In genomic region chr12:44158746-44159145, GRCh38 we compare ENCODE assay signal across 27 cellular contexts.
"Had no signal": no experiment of that assay in that cellular context is flagged by ENCODE, and none has a peak within 500 bp of the region (broad histone marks: within the 10 kb centered on the region; RNA-seq: fewer than 3 reads in every experiment).

No MANE protein-coding gene starts in this region.

- H3K36me3 ChIP-seq: SJCRH30 had no signal

- H3K9me3 Mint-ChIP-seq: activated CD4-positive, alpha-beta memory T cell treated with anti-CD3 and anti-CD28 coated beads, Interleukin-2, amount 10 ng/mL, durations not matched to agents 7 days and 5 days; activated naive CD4-positive, alpha-beta T cell treated with anti-CD3 and anti-CD28 coated beads, Interleukin-2, amount 10 ng/mL, durations not matched to agents 7 days and 5 days; activated naive CD8-positive, alpha-beta T cell treated with anti-CD3 and anti-CD28 coated beads for 36 hours; activated T-helper 17 cell treated with anti-CD3 and anti-CD28 coated beads, Interleukin-2, amount 50 U/mL, for 72 hours had no signal

- H3K36me3 Mint-ChIP-seq: activated naive CD4-positive, alpha-beta T cell treated with anti-CD3 and anti-CD28 coated beads, Interleukin-2, amount 10 ng/mL, durations not matched to agents 7 days and 5 days; activated naive CD8-positive, alpha-beta T cell treated with anti-CD3 and anti-CD28 coated beads for 36 hours had no signal

- H3K9ac ChIP-seq: SK-N-SH had no signal

- DNase-seq: activated CD4-positive, alpha-beta memory T cell treated with anti-CD3 and anti-CD28 coated beads, Interleukin-2, amount 10 ng/mL, durations not matched to agents 7 days and 5 days; activated CD4-positive, alpha-beta T cell treated with anti-CD3 and anti-CD28 coated beads, Interleukin-2, amount 50 U/mL, for 1 hour; activated CD4-positive, CD25-positive, alpha-beta regulatory T cell; activated gamma-delta T cell; activated naive CD4-positive, alpha-beta T cell treated with anti-CD3 and anti-CD28 coated beads, Interleukin-2, amount 10 ng/mL, durations not matched to agents 7 days and 5 days; activated naive CD8-positive, alpha-beta T cell treated with anti-CD3 and anti-CD28 coated beads for 36 hours; activated T-cell treated with anti-CD3 and anti-CD28 coated beads for 4 hours; activated T-cell treated with anti-CD3 and anti-CD28 coated beads, Interleukin-2, amount 50 U/mL, for 48 hours; KG1; NCI-H1105; NCI-H1436; NCI-H2081; NCI-H2171; NCI-H2227 treated with DMSO at 0.1 percent for 48 hours; NCI-H446 treated with DMSO at 0.1 percent for 48 hours; NCI-H524 treated with DMSO at 0.1 percent for 48 hours; NCI-H774; NK-92 treated with Interleukin-12 subunit alpha and Interleukin-12 subunit beta, amount 100 ng/mL, for 24 hours; OCI-M1; RPMI8226; SJCRH30; SK-N-SH; T-helper 1 cell had no signal

- H3K4me3 ChIP-seq: SJCRH30 had no signal

- H3K27me3 Mint-ChIP-seq: activated CD4-positive, alpha-beta memory T cell treated with anti-CD3 and anti-CD28 coated beads, Interleukin-2, amount 10 ng/mL, durations not matched to agents 7 days and 5 days; activated naive CD4-positive, alpha-beta T cell treated with anti-CD3 and anti-CD28 coated beads, Interleukin-2, amount 10 ng/mL, durations not matched to agents 7 days and 5 days; activated naive CD8-positive, alpha-beta T cell treated with anti-CD3 and anti-CD28 coated beads for 36 hours; activated T-helper 17 cell treated with anti-CD3 and anti-CD28 coated beads, Interleukin-2, amount 50 U/mL, for 72 hours had no signal

- H3K27ac Mint-ChIP-seq: activated CD4-positive, alpha-beta memory T cell treated with anti-CD3 and anti-CD28 coated beads, Interleukin-2, amount 10 ng/mL, durations not matched to agents 7 days and 5 days; activated naive CD4-positive, alpha-beta T cell treated with anti-CD3 and anti-CD28 coated beads, Interleukin-2, amount 10 ng/mL, durations not matched to agents 7 days and 5 days; activated naive CD8-positive, alpha-beta T cell treated with anti-CD3 and anti-CD28 coated beads for 36 hours; activated T-helper 17 cell treated with anti-CD3 and anti-CD28 coated beads, Interleukin-2, amount 50 U/mL, for 72 hours had no signal

- ATAC-seq: activated T-helper 17 cell treated with anti-CD3 and anti-CD28 coated beads, Interleukin-2, amount 50 U/mL, for 72 hours; Panc1; Right ventricle myocardium inferior had no signal

- H3K4me3 Mint-ChIP-seq: activated CD4-positive, alpha-beta memory T cell treated with anti-CD3 and anti-CD28 coated beads, Interleukin-2, amount 10 ng/mL, durations not matched to agents 7 days and 5 days; activated naive CD4-positive, alpha-beta T cell treated with anti-CD3 and anti-CD28 coated beads, Interleukin-2, amount 10 ng/mL, durations not matched to agents 7 days and 5 days; activated naive CD8-positive, alpha-beta T cell treated with anti-CD3 and anti-CD28 coated beads for 36 hours; activated T-helper 17 cell treated with anti-CD3 and anti-CD28 coated beads, Interleukin-2, amount 50 U/mL, for 72 hours had no signal

- H3K4me2 ChIP-seq: SK-N-SH had no signal

- H3K27me3 ChIP-seq: SJCRH30 had no signal

- H3K9me3 ChIP-seq: SJCRH30, SK-N-SH had no signal

- H3K4me1 Mint-ChIP-seq: activated CD4-positive, alpha-beta memory T cell treated with anti-CD3 and anti-CD28 coated beads, Interleukin-2, amount 10 ng/mL, durations not matched to agents 7 days and 5 days; activated naive CD4-positive, alpha-beta T cell treated with anti-CD3 and anti-CD28 coated beads, Interleukin-2, amount 10 ng/mL, durations not matched to agents 7 days and 5 days; activated naive CD8-positive, alpha-beta T cell treated with anti-CD3 and anti-CD28 coated beads for 36 hours; activated T-helper 17 cell treated with anti-CD3 and anti-CD28 coated beads, Interleukin-2, amount 50 U/mL, for 72 hours had no signal

- H3K27ac ChIP-seq: SJCRH30, VCaP had no signal
